In genomic region chr11:69732910-69733309, GRCh38 we compare ENCODE assay signal across 27 cellular contexts. TPM values are rescaled to one million over a fixed set of nuclear protein-coding genes. Genes with fewer than 3 reads are reported as not detected.
"Had no signal": no experiment of that assay in that cellular context is flagged by ENCODE, and none has a peak within 500 bp of the region (broad histone marks: within the 10 kb centered on the region; RNA-seq: fewer than 3 reads in every experiment).

No MANE protein-coding gene starts in this region.

- H3K27ac ChIP-seq: coronary artery, dorsolateral prefrontal cortex, heart right ventricle, right atrium auricular region, uterus had no signal

- FAIRE-seq: endometrium, frontal cortex, kidney had no signal

- H3K4me2 ChIP-seq: smooth muscle cell had no signal

- H3K9me3 ChIP-seq: uterus had no signal

- H3K36me3 ChIP-seq: heart right ventricle, right atrium auricular region, uterus had no signal

- DNase-seq: dorsolateral prefrontal cortex; effector CD8-positive, alpha-beta T cell; heart right ventricle; hypothalamus; immature natural killer cell; kidney; left colon; left ventricle myocardium superior; naive thymus-derived CD8-positive, alpha-beta T cell; posterior cingulate gyrus; stimulated activated CD4-positive, alpha-beta T cell treated with anti-CD3 and anti-CD28 coated beads, Interleukin-2, amount 100 ng/mL, for 48 hours; stimulated activated naive CD4-positive, alpha-beta T cell treated with Interleukin-2 at 50 U/mL for 16 hours; uterus had no signal

- H3K27me3 ChIP-seq: right atrium auricular region, uterus had no signal

- H3K4me1 ChIP-seq: heart right ventricle, right atrium auricular region, uterus had no signal

- H3K4me3 ChIP-seq: coronary artery, dorsolateral prefrontal cortex, heart right ventricle, lung, right atrium auricular region, smooth muscle cell, uterus had no signal

RNA-seq across cellular contexts. Expression of gene FGF19, which starts 29.1 kb away (rescaled TPM):
- total RNA-seq: chondrocyte; dorsolateral prefrontal cortex; esophagus mucosa; fibroblast of lung; frontal cortex; heart right ventricle; kidney; left colon; left ventricle myocardium superior; mesenteric fat pad; mononuclear cell; naive thymus-derived CD8-positive, alpha-beta T cell; osteocyte; pulmonary artery endothelial cell; right atrium auricular region; smooth muscle cell had no signal
- polyA plus RNA-seq: fibroblast of lung; heart right ventricle; immature natural killer cell; lung; naive thymus-derived CD8-positive, alpha-beta T cell; smooth muscle cell had no signal

RNA-seq across cellular contexts. Expression of gene FGF4, which starts 42.2 kb away (rescaled TPM):
- total RNA-seq: chondrocyte; dorsolateral prefrontal cortex; esophagus mucosa; fibroblast of lung; frontal cortex; heart right ventricle; kidney; left colon; left ventricle myocardium superior; lung; mesenteric fat pad; mononuclear cell; naive thymus-derived CD8-positive, alpha-beta T cell; pulmonary artery endothelial cell; right atrium auricular region; smooth muscle cell; uterus had no signal
- polyA plus RNA-seq: fibroblast of lung; heart right ventricle; immature natural killer cell; lung; naive thymus-derived CD8-positive, alpha-beta T cell; neural cell; smooth muscle cell had no signal
